Comparison of ENCODE assay signal across 8 cellular contexts in the genomic region with DNA sequence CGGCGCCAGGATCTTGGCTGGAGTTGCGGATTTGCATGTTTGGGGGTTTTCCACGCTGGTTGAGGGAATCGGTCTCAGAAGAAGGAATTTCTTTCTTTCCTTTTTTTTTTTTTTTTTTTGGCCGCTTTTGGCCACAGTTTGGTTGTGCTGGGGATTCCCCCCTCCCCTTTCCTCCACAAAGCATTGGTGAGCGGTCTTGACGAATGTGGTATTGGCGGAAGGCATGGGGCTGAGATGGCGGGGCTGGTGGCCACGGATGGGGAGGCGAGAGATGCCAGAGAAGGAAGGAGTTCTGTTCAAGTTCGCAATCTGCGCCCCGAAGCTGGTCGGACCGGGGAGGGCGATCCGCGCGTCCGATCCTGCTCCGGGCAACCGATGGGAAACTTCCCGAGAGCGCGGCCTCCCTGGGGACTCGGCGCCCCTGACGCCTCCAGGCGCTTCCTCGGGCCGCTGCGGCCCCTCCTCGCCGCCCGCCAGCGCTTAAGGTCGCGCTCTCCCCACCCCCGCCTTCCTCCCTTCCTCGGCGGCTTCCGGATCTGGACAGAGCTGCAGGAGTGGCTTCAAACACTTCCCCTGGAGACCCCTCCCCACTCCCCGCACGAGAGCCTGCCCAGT. TPM values are rescaled to one million over a fixed set of nuclear protein-coding genes. Genes with fewer than 3 reads are reported as not detected.
DNase-seq lines count a peak whose midpoint lies in the region; ATAC-seq and TF ChIP-seq lines count a peak whose summit lies in the region.

No MANE protein-coding gene starts in this region.

- CTCF ChIA-PET in activated CD4-positive, alpha-beta T cell treated with anti-CD3 and anti-CD28 coated beads for 36 hours (lab: Charles Lee), result interaction anchor here (0.6 to 1.0 kb wide), 2 partner anchors 34 to 136 kb away, joined by 3 to 5 read pairs; no protein-coding TSS in a partner anchor

- no peak overlapping the region for H3K27ac Mint-ChIP-seq in activated CD4-positive, alpha-beta T cell treated with anti-CD3 and anti-CD28 coated beads for 36 hours

- 0% methylated on average over 18 of the region's 46 CpGs for WGBS in esophagus muscularis mucosa

- peak overlapping the region; percentile 52 for H3K4me3 ChIP-seq in SJSA1
- peak overlapping the region; percentile 58 to 68 (median 64) for H3K4me3 ChIP-seq in esophagus muscularis mucosa
- H3K4me3 ChIP-seq in neutrophil (ENCODE audit: low read depth in 1 of 2, low read length in 1 of 2), result peak overlapping the region; percentile 6 to 56

- H3K27ac ChIP-seq in SJSA1 (peak overlapping the region; percentile 44), esophagus muscularis mucosa (replicated peaks in 1 of 4) (peak overlapping the region; percentile 80 to 85 (median 82)), neutrophil (no peak overlapping the region)

- peak overlapping the region; percentile 73 for H3K4me3 Mint-ChIP-seq in activated CD4-positive, alpha-beta T cell treated with anti-CD3 and anti-CD28 coated beads for 36 hours

- H3K27me3 ChIP-seq in SJSA1 (replicated peaks) (no peaks in the 10 kb centered on the region), esophagus muscularis mucosa (no peaks in the 10 kb centered on the region), neutrophil (peaks cover 63% of the 10 kb centered on the region)

- DNase-seq in activated CD4-positive, alpha-beta T cell treated with anti-CD3 and anti-CD28 coated beads for 36 hours, result peak; percentile 43
- DNase-seq in activated CD4-positive, alpha-beta T cell treated with anti-CD3 and anti-CD28 coated beads, Interleukin-2, amount 50 U/mL, for 4 hours, result no peak
- DNase-seq in SJSA1 (ENCODE audit: low read depth in 1 of 2, low spot score in 2 of 2) (peak in 1 of 2 experiments; percentile 71), esophagus muscularis mucosa (ENCODE audit: extremely low spot score) (no peak), COLO829 (ENCODE audit: low spot score) (no peak), SIG-M5 (lab: John Stamatoyannopoulos, UW) (no peak)

- no peaks in the 10 kb centered on the region for H3K9me3 ChIP-seq in SJSA1 (replicated peaks)
- no peaks in the 10 kb centered on the region for H3K9me3 ChIP-seq in esophagus muscularis mucosa
- H3K9me3 ChIP-seq in neutrophil, result no peaks in the 10 kb centered on the region

- TF ChIP-seq POLR2A in esophagus muscularis mucosa (IDR thresholded peaks at IDR 0.05; ENCODE audit: low read depth), result no peak

- H3K4me1 ChIP-seq in SJSA1 (replicated peaks) (peaks cover 29% of the 10 kb centered on the region), esophagus muscularis mucosa (peaks cover 45 to 91% (median 68%) of the 10 kb centered on the region in 4 donors), neutrophil (ENCODE audit: control insufficient read depth in 1 of 2, insufficient read depth in 1 of 2, low read depth in 1 of 2, low read length in 1 of 2) (peaks cover 33 to 38% of the 10 kb centered on the region in 2 experiments)

- TF ChIP-seq CTCF in esophagus muscularis mucosa (IDR thresholded peaks at IDR 0.05), result no peak
- no peak for TF ChIP-seq CTCF in neutrophil (IDR thresholded peaks at IDR 0.05)

- peaks cover 40% of the 10 kb centered on the region for H3K4me1 Mint-ChIP-seq in activated CD4-positive, alpha-beta T cell treated with anti-CD3 and anti-CD28 coated beads for 36 hours

- TF ChIP-seq EP300 in esophagus muscularis mucosa (IDR thresholded peaks at IDR 0.05), result no peak

- intact Hi-C loops in activated CD4-positive, alpha-beta T cell treated with anti-CD3 and anti-CD28 coated beads for 36 hours (cut with DNase I, micrococcal nuclease), result no loop called here
- intact Hi-C loops in esophagus muscularis mucosa (cut with DNase I), result no loop called here

- H3K36me3 ChIP-seq in SJSA1 (peaks cover 53% of the 10 kb centered on the region), esophagus muscularis mucosa (peaks cover 0 to 7% (median 0%) of the 10 kb centered on the region in 4 donors), neutrophil (no peaks in the 10 kb centered on the region)

- peak; percentile 32 for ATAC-seq in activated CD4-positive, alpha-beta T cell treated with anti-CD3 and anti-CD28 coated beads for 36 hours
- no peak for ATAC-seq in HG02870 (IDR thresholded peaks at IDR 0.05; ENCODE audit: unreplicated experiment)

- POLR2A ChIA-PET in activated CD4-positive, alpha-beta T cell treated with anti-CD3 and anti-CD28 coated beads for 36 hours (lab: Charles Lee), result no interaction called here

- H3K9me3 Mint-ChIP-seq in activated CD4-positive, alpha-beta T cell treated with anti-CD3 and anti-CD28 coated beads for 36 hours (ENCODE audit: low read depth), result no peaks in the 10 kb centered on the region

- peaks cover 24% of the 10 kb centered on the region for H3K27me3 Mint-ChIP-seq in activated CD4-positive, alpha-beta T cell treated with anti-CD3 and anti-CD28 coated beads for 36 hours

- peaks cover 2% of the 10 kb centered on the region for H3K36me3 Mint-ChIP-seq in activated CD4-positive, alpha-beta T cell treated with anti-CD3 and anti-CD28 coated beads for 36 hours (ENCODE audit: low read depth)

RNA-seq across cellular contexts. Expression of a gene that starts 43.2 kb away (rescaled TPM):
- 10 to 100 TPM; 13.6 to 16.4 TPM for total RNA-seq in activated CD4-positive, alpha-beta T cell treated with anti-CD3 and anti-CD28 coated beads for 36 hours
- 7.6 and 12.7 TPM in 2 replicates for total RNA-seq in SJSA1 (2014; rRNA removed; shearing (Covaris generic))
- 10 to 100 TPM; 18.7 to 41.3 (median 28.3) TPM for total RNA-seq in esophagus muscularis mucosa
